ENCODE assay signal across 21 cellular contexts in genomic region chr5:167713186-167713585, GRCh38.
"Had no signal": no experiment of that assay in that cellular context is flagged by ENCODE, and none has a peak within 500 bp of the region (broad histone marks: within the 10 kb centered on the region; RNA-seq: fewer than 3 reads in every experiment).

No MANE protein-coding gene starts in this region.

- ATAC-seq: Panc1, Right ventricle myocardium inferior, SK-N-SH treated with all-trans-retinoic acid at 6 μM for 48 hours had no signal

- H3K4me3 ChIP-seq: SJCRH30 had no signal

- H3K27ac ChIP-seq: HL-60, RWPE1, SJCRH30 had no signal

- DNase-seq: KBM-7, MM.1S, NCI-H1092 treated with DMSO at 0.1 percent for 48 hours, NCI-H1436, NCI-H187, NCI-H2029, NCI-H2081 treated with DMSO at 0.1 percent for 48 hours, NCI-H2171 treated with DMSO at 0.1 percent for 48 hours, NCI-H345, NCI-H446 treated with DMSO at 0.1 percent for 48 hours, NCI-H524, NCI-H526 treated with DMSO at 0.1 percent for 48 hours, NCI-H748 treated with DMSO at 0.1 percent for 48 hours, SHP77 treated with DMSO at 0.1 percent for 48 hours, SJCRH30, T-helper 1 cell had no signal

- H3K9me3 ChIP-seq: SJCRH30 had no signal

- H3K4me1 ChIP-seq: SJCRH30 had no signal

- H3K36me3 ChIP-seq: SJCRH30 had no signal
